Comparison of ENCODE assay signal across 27 cellular contexts in genomic region chr7:43884617-43885016, GRCh38.
"Had no signal": no experiment of that assay in that cellular context is flagged by ENCODE, and none has a peak within 500 bp of the region (broad histone marks: within the 10 kb centered on the region; RNA-seq: fewer than 3 reads in every experiment).

No MANE protein-coding gene starts in this region.

- H3K27ac ChIP-seq: colonic mucosa, epithelial cell of prostate, esophagus squamous epithelium, gastrocnemius medialis, heart right ventricle, left lung, lower lobe of right lung had no signal

- H3K4me3 Mint-ChIP-seq: dendritic cell treated with granulocyte-macrophage colony-stimulating factor and Interleukin-4, amounts not matched to agents 40 ng/mL and 50 ng/mL, for 4 days; effector memory CD8-positive, alpha-beta T cell; endodermal cell; memory B cell had no signal

- H3K27ac Mint-ChIP-seq: dendritic cell treated with granulocyte-macrophage colony-stimulating factor and Interleukin-4, amounts not matched to agents 40 ng/mL and 50 ng/mL, for 4 days; endodermal cell; memory B cell had no signal

- H3K9me3 ChIP-seq: colonic mucosa, esophagus squamous epithelium, gastrocnemius medialis, heart right ventricle, left lung, lower lobe of right lung had no signal

- H3K27me3 Mint-ChIP-seq: dendritic cell treated with granulocyte-macrophage colony-stimulating factor and Interleukin-4, amounts not matched to agents 40 ng/mL and 50 ng/mL, for 4 days; effector memory CD8-positive, alpha-beta T cell; memory B cell had no signal

- DNase-seq: colonic mucosa; cortex of kidney; effector CD8-positive, alpha-beta T cell; effector memory CD8-positive, alpha-beta T cell; endodermal cell; erythroblast; esophagus squamous epithelium; foreskin fibroblast; foreskin melanocyte; gastrocnemius medialis; glutamatergic neuron; head of caudate nucleus; heart right ventricle; hippocampal formation; left cardiac atrium; left lung; left ventricle myocardium superior; lower lobe of right lung; mesendoderm; midbrain had no signal

- ATAC-seq: effector memory CD8-positive, alpha-beta T cell; esophagus mucosa; gastrocnemius medialis; left cardiac atrium; left lung; left ventricle myocardium superior; lower lobe of right lung had no signal

- H3K4me3 ChIP-seq: colonic mucosa, esophagus squamous epithelium, gastrocnemius medialis, heart right ventricle, left lung, lower lobe of right lung had no signal

- FAIRE-seq: endometrium, islet of Langerhans, keratinocyte had no signal

- H3K4me1 ChIP-seq: colonic mucosa had no signal

- H3K9me3 Mint-ChIP-seq: dendritic cell treated with granulocyte-macrophage colony-stimulating factor and Interleukin-4, amounts not matched to agents 40 ng/mL and 50 ng/mL, for 4 days; effector memory CD8-positive, alpha-beta T cell; endodermal cell; memory B cell had no signal

- H3K4me1 Mint-ChIP-seq: endodermal cell had no signal

- H3K27me3 ChIP-seq: colonic mucosa, esophagus squamous epithelium, gastrocnemius medialis, heart right ventricle, left lung had no signal
